Comparison of ENCODE assay signal across 8 cellular contexts in genomic region chr14:23006544-23007419, GRCh38. TPM values are rescaled to one million over a fixed set of nuclear protein-coding genes. Genes with fewer than 3 reads are reported as not detected.
DNase-seq lines count a peak whose midpoint lies in the region; ATAC-seq and TF ChIP-seq lines count a peak whose summit lies in the region.

No MANE protein-coding gene starts in this region.

- H3K9me3 Mint-ChIP-seq in GM23338 (no peaks in the 10 kb centered on the region; the same call in 2 of the 3 replicates), nephron (no peaks in the 10 kb centered on the region)
- H3K9me3 Mint-ChIP-seq in stimulated activated naive CD8-positive, alpha-beta T cell treated with anti-CD3 and anti-CD28 coated beads, Interleukin-15, Interleukin-2, amounts not matched to agents 100 ng/mL and 50 ng/mL, for 24 hours = no peaks in the 10 kb centered on the region

- H3K36me3 Mint-ChIP-seq in GM23338 (ENCODE audit: low read depth) (peaks cover 5% of the 10 kb centered on the region; the same call in 2 of the 3 replicates), nephron (ENCODE audit: low read depth) (no peaks in the 10 kb centered on the region)
- H3K36me3 Mint-ChIP-seq in stimulated activated naive CD8-positive, alpha-beta T cell treated with anti-CD3 and anti-CD28 coated beads, Interleukin-15, Interleukin-2, amounts not matched to agents 100 ng/mL and 50 ng/mL, for 24 hours (ENCODE audit: low read depth) = no peaks in the 10 kb centered on the region

- peak; percentile 98 for DNase-seq in EL
- DNase-seq in GM23338 (ENCODE audit: low spot score) = peak; percentile 98
- DNase-seq in LHCN-M2 (ENCODE audit: low read depth) = peak; percentile 97
- peak; percentile 96 for DNase-seq in RPMI8226
- DNase-seq in activated T-helper 9 cell treated with anti-CD3 and anti-CD28 coated beads, Interleukin-2, amount 50 U/mL, for 16 hours (ENCODE audit: low read depth) = peak; percentile 96
- DNase-seq in fibroblast of pulmonary artery (ENCODE audit: low read depth) = peak; percentile 99

- H3K4me3 ChIP-seq in GM23338 (peak overlapping the region; percentile 64), fibroblast of pulmonary artery (replicated peaks; ENCODE audit: low read depth, low read length) (peak overlapping the region; percentile 78)

- peak; percentile 95 for ATAC-seq in GM23338

- H3K4me1 ChIP-seq in GM23338 (ENCODE audit: insufficient read depth) = peaks cover 11% of the 10 kb centered on the region; the same call in 1 of the 2 replicates

- no peak; a peak in 1 of 4 replicates for TF ChIP-seq CTCF in GM23338 (conservative IDR thresholded peaks at IDR 0.05; ENCODE audit: low read depth in 2 of 2)
- peak; percentile 33 for TF ChIP-seq CTCF in fibroblast of pulmonary artery (IDR thresholded peaks at IDR 0.05; ENCODE audit: low read length, missing control alignments)
- TF ChIP-seq CTCF in nephron (IDR thresholded peaks at IDR 0.05; ENCODE audit: unreplicated experiment in 3 of 3) = peak in 1 of 3 experiments; percentile 26

- H3K27me3 Mint-ChIP-seq in GM23338 (ENCODE audit: insufficient read depth, low read depth, poor library complexity) = peaks cover 8% of the 10 kb centered on the region
- no peaks in the 10 kb centered on the region for H3K27me3 Mint-ChIP-seq in nephron (ENCODE audit: low read depth)
- H3K27me3 Mint-ChIP-seq in stimulated activated naive CD8-positive, alpha-beta T cell treated with anti-CD3 and anti-CD28 coated beads, Interleukin-15, Interleukin-2, amounts not matched to agents 100 ng/mL and 50 ng/mL, for 24 hours = no peaks in the 10 kb centered on the region

- peak overlapping the region; percentile 100 for H3K27ac Mint-ChIP-seq in GM23338
- H3K27ac Mint-ChIP-seq in nephron = peak overlapping the region; percentile 99
- H3K27ac Mint-ChIP-seq in stimulated activated naive CD8-positive, alpha-beta T cell treated with anti-CD3 and anti-CD28 coated beads, Interleukin-15, Interleukin-2, amounts not matched to agents 100 ng/mL and 50 ng/mL, for 24 hours = peak overlapping the region; percentile 96

- H3K36me3 ChIP-seq in GM23338 (ENCODE audit: insufficient read depth) = no peaks in the 10 kb centered on the region

- peak overlapping the region; percentile 96 for H3K27ac ChIP-seq in GM23338 (ENCODE audit: low read depth)

- no peaks in the 10 kb centered on the region for H3K9me2 ChIP-seq in GM23338 (ENCODE audit: insufficient read depth)

- H3K4me1 Mint-ChIP-seq in GM23338 (peaks cover 29% of the 10 kb centered on the region), nephron (peaks cover 52% of the 10 kb centered on the region)
- peaks cover 51% of the 10 kb centered on the region for H3K4me1 Mint-ChIP-seq in stimulated activated naive CD8-positive, alpha-beta T cell treated with anti-CD3 and anti-CD28 coated beads, Interleukin-15, Interleukin-2, amounts not matched to agents 100 ng/mL and 50 ng/mL, for 24 hours (ENCODE audit: low read depth)

- 0 out of 2 replicates have a peak, but pooled peaks cover 5% of the 10 kb centered on the region for H3F3A ChIP-seq in GM23338 (replicated peaks; ENCODE audit: low read depth)

- H3K27me3 ChIP-seq in GM23338 (ENCODE audit: insufficient read depth) = no peaks in the 10 kb centered on the region

- H3K4me3 Mint-ChIP-seq in GM23338 (peak overlapping the region; percentile 94), nephron (peak overlapping the region; percentile 92 to 97 (median 96))
- H3K4me3 Mint-ChIP-seq in stimulated activated naive CD8-positive, alpha-beta T cell treated with anti-CD3 and anti-CD28 coated beads, Interleukin-15, Interleukin-2, amounts not matched to agents 100 ng/mL and 50 ng/mL, for 24 hours = peak overlapping the region; percentile 92

- peak overlapping the region; percentile 79 for H3K4me2 ChIP-seq in GM23338

- no peaks in the 10 kb centered on the region for H3K79me2 ChIP-seq in GM23338 (replicated peaks; ENCODE audit: insufficient read depth)

- no peaks in the 10 kb centered on the region for H4K20me1 ChIP-seq in GM23338 (replicated peaks; ENCODE audit: insufficient read depth)

- H2AFZ ChIP-seq in GM23338 = peak overlapping the region; percentile 60

TF ChIP-seq in GM23338, 12 proteins besides CTCF, POLR2A, EP300 and RAD21 (continues in another document):
- TF ChIP-seq EZH2 (IDR thresholded peaks at IDR 0.05; ENCODE audit: low read depth, unreplicated experiment) (no peak), ETS1 (IDR thresholded peaks at IDR 0.05) (no peak; the same call in 1 of the 2 replicates), POLR2AphosphoS5 (IDR thresholded peaks at IDR 0.05; ENCODE audit: low read depth) (peak; percentile 94), JUNB (IDR thresholded peaks at IDR 0.05; ENCODE audit: unreplicated experiment) (no peak)
- TF ChIP-seq, protein P1, sequence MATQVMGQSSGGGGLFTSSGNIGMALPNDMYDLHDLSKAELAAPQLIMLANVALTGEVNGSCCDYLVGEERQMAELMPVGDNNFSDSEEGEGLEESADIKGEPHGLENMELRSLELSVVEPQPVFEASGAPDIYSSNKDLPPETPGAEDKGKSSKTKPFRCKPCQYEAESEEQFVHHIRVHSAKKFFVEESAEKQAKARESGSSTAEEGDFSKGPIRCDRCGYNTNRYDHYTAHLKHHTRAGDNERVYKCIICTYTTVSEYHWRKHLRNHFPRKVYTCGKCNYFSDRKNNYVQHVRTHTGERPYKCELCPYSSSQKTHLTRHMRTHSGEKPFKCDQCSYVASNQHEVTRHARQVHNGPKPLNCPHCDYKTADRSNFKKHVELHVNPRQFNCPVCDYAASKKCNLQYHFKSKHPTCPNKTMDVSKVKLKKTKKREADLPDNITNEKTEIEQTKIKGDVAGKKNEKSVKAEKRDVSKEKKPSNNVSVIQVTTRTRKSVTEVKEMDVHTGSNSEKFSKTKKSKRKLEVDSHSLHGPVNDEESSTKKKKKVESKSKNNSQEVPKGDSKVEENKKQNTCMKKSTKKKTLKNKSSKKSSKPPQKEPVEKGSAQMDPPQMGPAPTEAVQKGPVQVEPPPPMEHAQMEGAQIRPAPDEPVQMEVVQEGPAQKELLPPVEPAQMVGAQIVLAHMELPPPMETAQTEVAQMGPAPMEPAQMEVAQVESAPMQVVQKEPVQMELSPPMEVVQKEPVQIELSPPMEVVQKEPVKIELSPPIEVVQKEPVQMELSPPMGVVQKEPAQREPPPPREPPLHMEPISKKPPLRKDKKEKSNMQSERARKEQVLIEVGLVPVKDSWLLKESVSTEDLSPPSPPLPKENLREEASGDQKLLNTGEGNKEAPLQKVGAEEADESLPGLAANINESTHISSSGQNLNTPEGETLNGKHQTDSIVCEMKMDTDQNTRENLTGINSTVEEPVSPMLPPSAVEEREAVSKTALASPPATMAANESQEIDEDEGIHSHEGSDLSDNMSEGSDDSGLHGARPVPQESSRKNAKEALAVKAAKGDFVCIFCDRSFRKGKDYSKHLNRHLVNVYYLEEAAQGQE (IDR thresholded peaks at IDR 0.05; ENCODE audit: unreplicated experiment) = no peak

RNA-seq across cellular contexts. Expression of gene C14orf93, which starts 3.2 kb away (rescaled TPM):
- total RNA-seq in GM23338 (2014; rRNA removed; shearing (Covaris generic)) = 11.7 and 12.4 TPM in 2 replicates
- 3.5 and 4.1 TPM in 2 replicates for polyA plus RNA-seq in GM23338 (2016; fragmentation: Nextera tagmentation; extraction: Ambion mirVana)
- total RNA-seq in LHCN-M2 (2014; rRNA removed) = 4.0 and 8.6 TPM in 2 replicates
- polyA plus RNA-seq in LHCN-M2 (2012) = 5.3 TPM

RNA-seq across cellular contexts. Expression of gene AJUBA, which starts 24.4 kb away (rescaled TPM):
- 45.8 and 55.9 TPM in 2 replicates for total RNA-seq in GM23338 (2014; rRNA removed; shearing (Covaris generic))
- polyA plus RNA-seq in GM23338 (2016; fragmentation: Nextera tagmentation; extraction: Ambion mirVana) = 11.8 and 12.5 TPM in 2 replicates
- 67.1 and 78.4 TPM in 2 replicates for total RNA-seq in LHCN-M2 (2014; rRNA removed)
- 122 TPM for polyA plus RNA-seq in LHCN-M2 (2012)

RNA-seq across cellular contexts. Expression of gene PSMB5, which starts 27.9 kb away (rescaled TPM):
- total RNA-seq in GM23338 (2014; rRNA removed; shearing (Covaris generic)) = 229 and 265 TPM in 2 replicates
- 341 and 367 TPM in 2 replicates for polyA plus RNA-seq in GM23338 (2016; fragmentation: Nextera tagmentation; extraction: Ambion mirVana)
- 235 and 240 TPM in 2 replicates for total RNA-seq in LHCN-M2 (2014; rRNA removed)
- polyA plus RNA-seq in LHCN-M2 (2012) = 263 TPM

RNA-seq across cellular contexts. Expression of gene PSMB11, which starts 35.2 kb away (rescaled TPM):
- 0.07 and 0.19 TPM in 2 replicates for total RNA-seq in GM23338 (2014; rRNA removed; shearing (Covaris generic))
- not detected in 2 replicates for polyA plus RNA-seq in GM23338 (2016; fragmentation: Nextera tagmentation; extraction: Ambion mirVana)
- not detected in 2 replicates for total RNA-seq in LHCN-M2 (2014; rRNA removed)
- not detected for polyA plus RNA-seq in LHCN-M2 (2012)

RNA-seq across cellular contexts. Expression of gene HAUS4, which starts 49.9 kb away (rescaled TPM):
- 60.4 and 85.3 TPM in 2 replicates for total RNA-seq in GM23338 (2014; rRNA removed; shearing (Covaris generic))
- 20.8 and 24.6 TPM in 2 replicates for polyA plus RNA-seq in GM23338 (2016; fragmentation: Nextera tagmentation; extraction: Ambion mirVana)
- 45.5 and 54.8 TPM in 2 replicates for total RNA-seq in LHCN-M2 (2014; rRNA removed)
- polyA plus RNA-seq in LHCN-M2 (2012) = 27.5 TPM

Comparison
In these comparisons a context has a peak if more than half of its experiments do, and no peak if none do; other contexts are left out.
1. Peak in every context shown above with its lines: DNase-seq, ATAC-seq, H3K4me3 ChIP-seq and H3K27ac ChIP-seq.